In the genomic region with DNA sequence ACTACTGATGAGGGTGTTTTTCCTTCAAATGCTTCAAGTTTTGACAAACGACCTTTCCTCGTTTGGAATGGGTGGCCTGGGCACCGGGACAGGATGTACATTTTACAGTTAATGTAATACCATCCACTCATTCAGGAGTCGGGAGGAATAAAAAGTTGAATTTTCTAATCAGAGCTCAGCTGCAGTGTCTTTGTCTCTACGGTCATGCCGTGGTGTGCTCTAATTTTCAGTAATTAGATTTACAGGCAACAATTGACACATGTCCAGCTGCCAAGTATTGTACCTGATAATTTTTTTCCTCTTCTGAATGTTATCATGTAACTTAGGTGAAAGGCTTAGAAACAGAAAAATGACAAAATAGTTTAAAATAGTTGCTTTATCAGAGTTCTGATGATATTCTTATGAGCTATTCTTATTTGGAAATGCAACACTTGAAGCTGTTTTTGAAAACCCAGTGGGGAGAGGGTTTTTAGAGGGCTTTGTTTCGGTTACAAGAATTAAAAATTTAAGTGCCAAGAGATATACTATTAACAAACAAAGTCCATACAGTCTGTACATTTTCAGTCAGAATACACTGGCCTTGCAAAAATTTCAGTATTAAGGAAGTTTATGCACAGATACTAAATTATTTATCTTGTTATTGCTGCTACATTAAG, we compare ENCODE assay signal across 8 cellular contexts. TPM values are rescaled to one million over a fixed set of nuclear protein-coding genes. Genes with fewer than 3 reads are reported as not detected.
DNase-seq lines count a peak whose midpoint lies in the region; ATAC-seq and TF ChIP-seq lines count a peak whose summit lies in the region.

No MANE protein-coding gene starts in this region.

- peak overlapping the region; percentile 97 for H2AFZ ChIP-seq in osteoblast (ENCODE audit: low read length)

- no peaks in the 10 kb centered on the region for H3K36me3 ChIP-seq in breast epithelium
- H3K36me3 ChIP-seq in osteoblast (ENCODE audit: insufficient read depth, low read length) = no peaks in the 10 kb centered on the region

- DNase-seq in Caki2 (ENCODE audit: low read depth) (peak; percentile 63), NCI-H146 (lab: John Stamatoyannopoulos, UW) (peak; percentile 48), breast epithelium (ENCODE audit: low spot score in 2 of 2) (no peak), osteoblast (ENCODE audit: insufficient read length, low spot score, missing footprints) (no peak), GM13976 (ENCODE audit: low spot score) (no peak), NCI-H1048 (lab: John Stamatoyannopoulos, UW) (no peak), GM13977 (ENCODE audit: low spot score) (no peak)

- H3K4me3 ChIP-seq in breast epithelium (peak overlapping the region; percentile 84 to 88 (median 86)), osteoblast (ENCODE audit: insufficient read depth, low read length) (peak overlapping the region; percentile 97)

- TF ChIP-seq CTCF in breast epithelium (IDR thresholded peaks at IDR 0.05) = no peak
- no peak for TF ChIP-seq CTCF in osteoblast (IDR thresholded peaks at IDR 0.05; ENCODE audit: extremely low read depth, low read depth, low read length)
- no peak for TF ChIP-seq CTCF in GM13976 (IDR thresholded peaks at IDR 0.05; ENCODE audit: borderline replicate concordance, control extremely low read depth, extremely low read depth, insufficient read depth, missing control alignments)
- no peak for TF ChIP-seq CTCF in GM13977 (IDR thresholded peaks at IDR 0.05; ENCODE audit: extremely low read depth, insufficient read depth, missing control alignments)

- in situ Hi-C loops in Caki2 (cut with HindIII; ENCODE audit: low pct_unique_long_range_greater_than_20kb, low sequenced_read_pairs) = no loop called here
- in situ Hi-C loops in GM13976 (cut with MboI; ENCODE audit: low sequenced_read_pairs, unreplicated experiment) = loop anchor here (25.0 kb wide), 1 partner anchor 566 kb away; no protein-coding TSS in a partner anchor
- in situ Hi-C loops in GM13977 (cut with MboI; ENCODE audit: low pct_unique_long_range_greater_than_20kb, low sequenced_read_pairs, unreplicated experiment) = no loop called here

- peak overlapping the region; percentile 99 for H3K4me2 ChIP-seq in osteoblast (ENCODE audit: insufficient read depth, low read length)

- no peak for ATAC-seq in HG02588 (IDR thresholded peaks at IDR 0.05; ENCODE audit: unreplicated experiment)

- TF ChIP-seq POLR2A in breast epithelium (IDR thresholded peaks at IDR 0.05) = no peak

- H3K4me1 ChIP-seq in breast epithelium (no peaks in the 10 kb centered on the region), osteoblast (ENCODE audit: insufficient read depth, low read length) (peaks cover 18% of the 10 kb centered on the region)

- H3K27me3 ChIP-seq in breast epithelium (peaks cover 0 to 4% of the 10 kb centered on the region in 2 donors), osteoblast (ENCODE audit: insufficient read depth, low read length) (no peaks in the 10 kb centered on the region)

- intact Hi-C loops in breast epithelium (cut with DNase I; ENCODE audit: low total_unique reads) = no loop called here

- no peaks in the 10 kb centered on the region for H4K20me1 ChIP-seq in osteoblast (ENCODE audit: insufficient read depth, low read length)

- H3K79me2 ChIP-seq in osteoblast (ENCODE audit: insufficient read depth, low read length) = peaks cover 64% of the 10 kb centered on the region

- no peaks in the 10 kb centered on the region for H3K9me3 ChIP-seq in breast epithelium
- H3K9me3 ChIP-seq in osteoblast (ENCODE audit: low read depth, low read length) = no peaks in the 10 kb centered on the region

- H3K27ac ChIP-seq in breast epithelium (peak overlapping the region; percentile 92 to 96), osteoblast (ENCODE audit: low read depth, low read length) (peak overlapping the region; percentile 98)

RNA-seq across cellular contexts. Expression of a gene that starts 1.0 kb away (rescaled TPM):
- total RNA-seq in Caki2 (2014; rRNA removed; shearing (Covaris generic); ENCODE audit: low replicate concordance) = 123 and 136 TPM in 2 replicates
- total RNA-seq in breast epithelium (10 to 100 TPM; 27.1 to 40.0 (median 31.1) TPM), osteoblast (18.9 and 34.4 TPM in 2 replicates)

RNA-seq across cellular contexts. Expression of a gene that starts 11.0 kb away (rescaled TPM):
- total RNA-seq in Caki2 (2014; rRNA removed; shearing (Covaris generic); ENCODE audit: low replicate concordance) = 23.7 and 75.4 TPM in 2 replicates
- total RNA-seq in breast epithelium = 10 to 100 TPM; 34.9 to 58.2 (median 42.0) TPM
- total RNA-seq in osteoblast = 40.5 and 52.2 TPM in 2 replicates

Comparison
In these comparisons a context has a peak if more than half of its experiments do, and no peak if none do; other contexts are left out.
1. DNase-seq: peak in Caki2 (single experiment) and NCI-H146 (single experiment); none in breast epithelium (0 of 2), osteoblast (single experiment), GM13976 (single experiment), NCI-H1048 (single experiment) and GM13977 (single experiment).